Comparison of ENCODE assay signal across 30 cellular contexts in genomic region chr2:167440382-167440781, GRCh38.
"Had no signal": no experiment of that assay in that cellular context is flagged by ENCODE, and none has a peak within 500 bp of the region (broad histone marks: within the 10 kb centered on the region; RNA-seq: fewer than 3 reads in every experiment).

No MANE protein-coding gene starts in this region.

- ATAC-seq: gastrocnemius medialis; heart left ventricle; left cardiac atrium; left lung; naive thymus-derived CD4-positive, alpha-beta T cell; psoas muscle; right cardiac atrium; stimulated activated naive B cell treated with anti-CD40 and anti-IgM and Interleukin-4, amounts not matched to agents 10 μg/mL and 1 μg/mL and 100 μg/mL, for 72 hours had no signal

- H3K4me1 Mint-ChIP-seq: mesothelial cell of epicardium; naive thymus-derived CD4-positive, alpha-beta T cell; nephron; stimulated activated naive B cell treated with anti-CD40 and anti-IgM and Interleukin-4, amounts not matched to agents 10 μg/mL and 1 μg/mL and 100 μg/mL, for 72 hours had no signal

- H3K27ac ChIP-seq: coronary artery, esophagus muscularis mucosa, gastrocnemius medialis, heart left ventricle, hepatocyte, left lung, ovary, psoas muscle, skin epidermis, spleen, stomach, thyroid gland, vagina had no signal

- H3K4me3 Mint-ChIP-seq: mesothelial cell of epicardium; naive thymus-derived CD4-positive, alpha-beta T cell; nephron; stimulated activated naive B cell treated with anti-CD40 and anti-IgM and Interleukin-4, amounts not matched to agents 10 μg/mL and 1 μg/mL and 100 μg/mL, for 72 hours had no signal

- H3K9me3 ChIP-seq: esophagus muscularis mucosa, gastrocnemius medialis, heart left ventricle, left lung, ovary, psoas muscle, stomach, thyroid gland, vagina had no signal

- H3K4me2 ChIP-seq: hepatocyte had no signal

- DNase-seq: dermis blood vessel endothelial cell; effector memory CD4-positive, alpha-beta T cell; foreskin fibroblast; gastrocnemius medialis; heart left ventricle; kidney; left cardiac atrium; left lung; mesenchymal stem cell; naive thymus-derived CD4-positive, alpha-beta T cell; occipital lobe; ovary; posterior cingulate gyrus; psoas muscle; right cardiac atrium; spleen; stimulated activated CD4-positive, alpha-beta T cell treated with anti-CD3 and anti-CD28 coated beads, Interleukin-15, amount 100 ng/mL, for 24 hours; stimulated activated CD4-positive, alpha-beta T cell treated with anti-CD3 and anti-CD28 coated beads, Interleukin-2, amount 100 ng/mL, for 48 hours; stimulated activated naive B cell treated with anti-CD40 and anti-IgM and Interleukin-4, amounts not matched to agents 10 μg/mL and 1 μg/mL and 100 μg/mL, for 72 hours; stomach; thyroid gland; trophoblast cell had no signal

- H3K36me3 ChIP-seq: esophagus muscularis mucosa, gastrocnemius medialis, heart left ventricle, left lung, ovary, spleen, stomach, thyroid gland, vagina had no signal

- H3K79me2 ChIP-seq: hepatocyte had no signal

- H2AFZ ChIP-seq: hepatocyte had no signal

- H3K27me3 ChIP-seq: esophagus muscularis mucosa, gastrocnemius medialis, heart left ventricle, hepatocyte, left lung, ovary, spleen, stomach, thyroid gland, vagina had no signal

- H3K27ac Mint-ChIP-seq: mesothelial cell of epicardium; naive thymus-derived CD4-positive, alpha-beta T cell; nephron; stimulated activated naive B cell treated with anti-CD40 and anti-IgM and Interleukin-4, amounts not matched to agents 10 μg/mL and 1 μg/mL and 100 μg/mL, for 72 hours had no signal

- H3K36me3 Mint-ChIP-seq: naive thymus-derived CD4-positive, alpha-beta T cell; stimulated activated naive B cell treated with anti-CD40 and anti-IgM and Interleukin-4, amounts not matched to agents 10 μg/mL and 1 μg/mL and 100 μg/mL, for 72 hours had no signal

- H3K4me1 ChIP-seq: esophagus muscularis mucosa, gastrocnemius medialis, heart left ventricle, left lung, psoas muscle, spleen, stomach, thyroid gland, vagina had no signal

- H3K27me3 Mint-ChIP-seq: naive thymus-derived CD4-positive, alpha-beta T cell; stimulated activated naive B cell treated with anti-CD40 and anti-IgM and Interleukin-4, amounts not matched to agents 10 μg/mL and 1 μg/mL and 100 μg/mL, for 72 hours had no signal

- FAIRE-seq: endothelial cell of umbilical vein had no signal

- H3K4me3 ChIP-seq: coronary artery, esophagus muscularis mucosa, gastrocnemius medialis, heart left ventricle, hepatocyte, left lung, ovary, psoas muscle, skin epidermis, spleen, stomach, thyroid gland, vagina had no signal
